Comparison of ENCODE assay signal across 29 cellular contexts in the genomic region with DNA sequence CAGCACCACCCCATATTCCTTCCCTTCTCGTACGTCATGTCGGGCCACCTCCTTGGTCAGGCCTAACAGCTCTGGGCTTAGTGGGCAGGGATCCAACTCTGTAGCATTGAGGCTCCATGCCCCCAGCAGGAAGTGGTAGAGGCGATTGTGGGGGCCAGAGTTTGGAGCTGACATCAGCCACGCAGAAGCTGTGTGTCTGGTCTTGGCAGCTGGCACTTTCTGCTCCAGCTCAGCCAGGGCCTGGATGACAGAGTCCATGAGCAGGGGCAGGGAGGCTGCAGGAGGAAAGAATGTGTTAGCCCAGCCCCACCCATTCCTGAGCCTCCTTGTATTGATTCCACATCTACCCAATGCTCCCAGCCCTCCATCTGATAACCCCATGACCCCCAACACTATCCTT. TPM values are rescaled to one million over a fixed set of nuclear protein-coding genes. Genes with fewer than 3 reads are reported as not detected.
"Had no signal": no experiment of that assay in that cellular context is flagged by ENCODE, and none has a peak within 500 bp of the region (broad histone marks: within the 10 kb centered on the region; RNA-seq: fewer than 3 reads in every experiment).

No MANE protein-coding gene starts in this region.

- H3K4me1 Mint-ChIP-seq: mesothelial cell of epicardium had no signal

- H3K9me3 Mint-ChIP-seq: activated CD4-positive, alpha-beta memory T cell treated with anti-CD3 and anti-CD28 coated beads, Interleukin-2, amount 10 ng/mL, durations not matched to agents 7 days and 5 days; activated CD4-positive, alpha-beta T cell treated with anti-CD3 and anti-CD28 coated beads, Interleukin-2, amount 10 ng/mL, durations not matched to agents 24 days and 14 days; activated T-cell treated with anti-CD3 and anti-CD28 coated beads, Interleukin-2, amount 50 U/mL, for 24 hours; activated T-helper 17 cell treated with anti-CD3 and anti-CD28 coated beads, Interleukin-2, amount 50 U/mL, for 72 hours; natural killer cell; stimulated activated naive B cell treated with anti-CD40 and anti-IgM and Interleukin-4, amounts not matched to agents 10 μg/mL and 1 μg/mL and 100 μg/mL, for 72 hours; T-cell had no signal

- H3K27ac Mint-ChIP-seq: activated CD4-positive, alpha-beta memory T cell treated with anti-CD3 and anti-CD28 coated beads, Interleukin-2, amount 10 ng/mL, durations not matched to agents 7 days and 5 days; activated CD4-positive, alpha-beta T cell treated with anti-CD3 and anti-CD28 coated beads, Interleukin-2, amount 10 ng/mL, durations not matched to agents 24 days and 14 days; activated naive CD8-positive, alpha-beta T cell; activated T-cell treated with anti-CD3 and anti-CD28 coated beads, Interleukin-2, amount 50 U/mL, for 24 hours; activated T-helper 17 cell treated with anti-CD3 and anti-CD28 coated beads, Interleukin-2, amount 50 U/mL, for 72 hours; mesothelial cell of epicardium; natural killer cell; stimulated activated naive B cell treated with anti-CD40 and anti-IgM and Interleukin-4, amounts not matched to agents 10 μg/mL and 1 μg/mL and 100 μg/mL, for 72 hours; T-cell had no signal

- H3K27me3 ChIP-seq: brain microvascular endothelial cell, right lobe of liver, upper lobe of left lung had no signal

- H3K4me3 ChIP-seq: adrenal gland, ascending aorta, right lobe of liver, upper lobe of left lung had no signal

- H3K4me3 Mint-ChIP-seq: activated CD4-positive, alpha-beta memory T cell treated with anti-CD3 and anti-CD28 coated beads, Interleukin-2, amount 10 ng/mL, durations not matched to agents 7 days and 5 days; activated CD4-positive, alpha-beta T cell treated with anti-CD3 and anti-CD28 coated beads, Interleukin-2, amount 10 ng/mL, durations not matched to agents 24 days and 14 days; activated naive CD8-positive, alpha-beta T cell; activated T-cell treated with anti-CD3 and anti-CD28 coated beads, Interleukin-2, amount 50 U/mL, for 24 hours; activated T-helper 17 cell treated with anti-CD3 and anti-CD28 coated beads, Interleukin-2, amount 50 U/mL, for 72 hours; mesothelial cell of epicardium; natural killer cell; stimulated activated naive B cell treated with anti-CD40 and anti-IgM and Interleukin-4, amounts not matched to agents 10 μg/mL and 1 μg/mL and 100 μg/mL, for 72 hours; T-cell had no signal

- H3K27me3 Mint-ChIP-seq: activated CD4-positive, alpha-beta memory T cell treated with anti-CD3 and anti-CD28 coated beads, Interleukin-2, amount 10 ng/mL, durations not matched to agents 7 days and 5 days; activated CD4-positive, alpha-beta T cell treated with anti-CD3 and anti-CD28 coated beads, Interleukin-2, amount 10 ng/mL, durations not matched to agents 24 days and 14 days; activated naive CD8-positive, alpha-beta T cell; activated T-cell treated with anti-CD3 and anti-CD28 coated beads, Interleukin-2, amount 50 U/mL, for 24 hours; activated T-helper 17 cell treated with anti-CD3 and anti-CD28 coated beads, Interleukin-2, amount 50 U/mL, for 72 hours; T-cell had no signal

- H3K36me3 Mint-ChIP-seq: activated naive CD8-positive, alpha-beta T cell; mesothelial cell of epicardium; natural killer cell; T-cell had no signal

- H3K36me3 ChIP-seq: adrenal gland, ascending aorta, brain microvascular endothelial cell, neutrophil, right lobe of liver, upper lobe of left lung had no signal

- DNase-seq: activated CD4-positive, alpha-beta memory T cell treated with anti-CD3 and anti-CD28 coated beads, Interleukin-2, amount 10 ng/mL, durations not matched to agents 7 days and 5 days; activated CD4-positive, alpha-beta T cell treated with anti-CD3 and anti-CD28 coated beads, Interleukin-2, amount 10 ng/mL, durations not matched to agents 24 days and 14 days; activated CD4-positive, CD25-positive, alpha-beta regulatory T cell; activated naive CD4-positive, alpha-beta T cell; activated T-cell treated with anti-CD3 and anti-CD28 coated beads, Interleukin-2, amount 50 U/mL, for 24 hours; adrenal gland; brain microvascular endothelial cell; central memory CD4-positive, alpha-beta T cell; effector memory CD4-positive, alpha-beta T cell; foreskin melanocyte; left ventricle myocardium superior; mammary epithelial cell; natural killer cell; right lobe of liver; small intestine; stimulated activated naive B cell treated with anti-CD40 and anti-IgM and Interleukin-4, amounts not matched to agents 10 μg/mL and 1 μg/mL and 100 μg/mL, for 72 hours; T-cell; T1000; upper lobe of left lung had no signal

- H3K79me2 ChIP-seq: parathyroid adenoma had no signal

- H3K9me3 ChIP-seq: adrenal gland, ascending aorta, neutrophil, right lobe of liver, upper lobe of left lung had no signal

- H2AFZ ChIP-seq: parathyroid adenoma had no signal

- ATAC-seq: activated T-helper 17 cell treated with anti-CD3 and anti-CD28 coated beads, Interleukin-2, amount 50 U/mL, for 72 hours; esophagus mucosa; left ventricle myocardium superior; right lobe of liver; SK-N-SH treated with all-trans-retinoic acid at 6 μM for 48 hours; stimulated activated naive B cell treated with anti-CD40 and anti-IgM and Interleukin-4, amounts not matched to agents 10 μg/mL and 1 μg/mL and 100 μg/mL, for 72 hours; T-cell had no signal

- H3K4me1 ChIP-seq: adrenal gland, ascending aorta, upper lobe of left lung had no signal

- H3K27ac ChIP-seq: adrenal gland, ascending aorta, brain microvascular endothelial cell, neutrophil, parathyroid adenoma, right lobe of liver, upper lobe of left lung had no signal

RNA-seq across cellular contexts. Expression of a gene that starts 3.0 kb away (rescaled TPM):
- total RNA-seq: activated CD4-positive, alpha-beta T cell treated with anti-CD3 and anti-CD28 coated beads, Interleukin-2, amount 10 ng/mL, durations not matched to agents 24 days and 14 days; adrenal gland; ascending aorta; dermis microvascular lymphatic vessel endothelial cell; esophagus mucosa; left ventricle myocardium superior; mammary epithelial cell; mesothelial cell of epicardium; subcutaneous adipose tissue; upper lobe of left lung had no signal

RNA-seq across cellular contexts. Expression of a gene that starts 12.0 kb away (rescaled TPM):
- total RNA-seq: mammary epithelial cell, mesothelial cell of epicardium had no signal

RNA-seq across cellular contexts. Expression of a gene that starts 32.0 kb away (rescaled TPM):
- total RNA-seq: ascending aorta, dermis microvascular lymphatic vessel endothelial cell, left ventricle myocardium superior, mammary epithelial cell, mesothelial cell of epicardium had no signal
